Comparison of ENCODE assay signal across 1 cellular context in genomic region chr5:73605223-73606087, GRCh38.
TF ChIP-seq lines count a peak whose summit lies in the region.

No MANE protein-coding gene starts in this region.

TF ChIP-seq in K562, 482 proteins besides CTCF, POLR2A, EP300 and RAD21:
- TF ChIP-seq ZNF644 (tag; IDR thresholded peaks at IDR 0.05; ENCODE audit: low read depth) (no peak), FOXA3 (CRISPR knock-in tag; conservative IDR thresholded peaks at IDR 0.05 in 1 of 2, IDR thresholded peaks at IDR 0.05 in 1 of 2) (peak in 1 of 2 experiments; percentile 76; a peak in 1 of 4 replicates), NFE2 (IDR thresholded peaks at IDR 0.05; ENCODE audit: low read depth) (0 out of 2 replicates have a peak, but pooled peaks have one; percentile 8), CREM (IDR thresholded peaks at IDR 0.05; ENCODE audit: low read depth) (0 out of 2 replicates have a peak, but pooled peaks have one; percentile 6), FOSL1 (tag; conservative IDR thresholded peaks at IDR 0.05) (0 out of 2 replicates have a peak, but pooled peaks have one; percentile 22), HOMEZ (CRISPR knock-in tag; IDR thresholded peaks at IDR 0.05) (no peak), ZNF224 (CRISPR knock-in tag; IDR thresholded peaks at IDR 0.05) (no peak)
